ENCODE assay signal across 15 cellular contexts in genomic region chr3:126990890-126991289, GRCh38. TPM values are rescaled to one million over a fixed set of nuclear protein-coding genes. Genes with fewer than 3 reads are reported as not detected.
DNase-seq lines count a peak whose midpoint lies in the region; TF ChIP-seq lines count a peak whose summit lies in the region.
"Had no signal": no experiment of that assay in that cellular context is flagged by ENCODE, and none has a peak within 500 bp of the region (broad histone marks: within the 10 kb centered on the region; RNA-seq: fewer than 3 reads in every experiment).

No MANE protein-coding gene starts in this region.

- no peak overlapping the region for H2BK120ac ChIP-seq in trophoblast cell (ENCODE audit: insufficient read depth, low read length, poor library complexity)

- H3K9me3 ChIP-seq in ascending aorta (no peaks in the 10 kb centered on the region), trophoblast cell (ENCODE audit: insufficient read depth, low read depth, low read length) (peaks cover 4% of the 10 kb centered on the region), adrenal gland (replicated peaks in 1 of 3) (no peaks in the 10 kb centered on the region)
- H3K9me3 ChIP-seq: BLaER1 had no signal

- H3K4me2 ChIP-seq in trophoblast cell (ENCODE audit: low read length) = no peak overlapping the region
- H3K4me2 ChIP-seq: BLaER1 had no signal

- H3K27ac ChIP-seq in ascending aorta (peak overlapping the region; percentile 4 to 86), trophoblast cell (ENCODE audit: low read depth, low read length) (no peak overlapping the region), adrenal gland (no peak overlapping the region)
- H3K27ac ChIP-seq: 22Rv1, BLaER1 had no signal

- TF ChIP-seq CTCF in ascending aorta (IDR thresholded peaks at IDR 0.05) (no peak), adrenal gland (IDR thresholded peaks at IDR 0.05) (no peak)

- H3K18ac ChIP-seq in trophoblast cell (ENCODE audit: low read length) = peak overlapping the region; percentile 41

- H2BK5ac ChIP-seq in trophoblast cell (ENCODE audit: low read depth, low read length, poor library complexity) = no peak overlapping the region

- no CpG with 5 or more reads among the region's 5 CpGs for WGBS in trophoblast cell (ENCODE audit: extremely low coverage, insufficient coverage, insufficient read length)
- WGBS in adrenal gland, 4 donors = 86 to 96% (median 92%) methylated on average over 5 of the region's 5 CpGs

- TF ChIP-seq POLR2A in adrenal gland (IDR thresholded peaks at IDR 0.05) = no peak

- no peak overlapping the region for H4K91ac ChIP-seq in trophoblast cell (ENCODE audit: low read depth, low read length)

- H4K12ac ChIP-seq in trophoblast cell (ENCODE audit: low read depth, low read length) = no peak overlapping the region

- H3K36me3 ChIP-seq in ascending aorta (peaks cover 28 to 35% of the 10 kb centered on the region in 2 donors), trophoblast cell (ENCODE audit: control insufficient read depth in 1 of 2, insufficient read depth in 2 of 2, low read length in 2 of 2) (peaks cover 51 to 57% of the 10 kb centered on the region in 2 experiments), adrenal gland (replicated peaks in 1 of 2) (peaks cover 0 to 12% of the 10 kb centered on the region in 2 donors)

- peaks cover 5% of the 10 kb centered on the region for H3K79me2 ChIP-seq in trophoblast cell (ENCODE audit: control insufficient read depth, insufficient read depth, low read length, poor library complexity)

- no peak overlapping the region for H2BK12ac ChIP-seq in trophoblast cell (ENCODE audit: low read length)

- no peak overlapping the region for H2AK5ac ChIP-seq in trophoblast cell (ENCODE audit: low read length)

- no peak overlapping the region for H2AFZ ChIP-seq in trophoblast cell (ENCODE audit: insufficient read depth, low read length, poor library complexity)

- H3K79me1 ChIP-seq in trophoblast cell (ENCODE audit: low read length) = peaks cover 4% of the 10 kb centered on the region

- no peak overlapping the region for H3K14ac ChIP-seq in trophoblast cell (ENCODE audit: low read length)

- H3K4me3 ChIP-seq in ascending aorta (no peak overlapping the region), trophoblast cell (ENCODE audit: low read depth, low read length) (no peak overlapping the region), adrenal gland (no peak overlapping the region)
- H3K4me3 ChIP-seq: BLaER1 had no signal

- H3K4ac ChIP-seq in trophoblast cell (ENCODE audit: low read depth, low read length) = no peak overlapping the region

- H3K23ac ChIP-seq in trophoblast cell (ENCODE audit: low read length) = no peak overlapping the region

- H4K8ac ChIP-seq in trophoblast cell (ENCODE audit: low read depth, low read length) = no peak overlapping the region

- H3K9ac ChIP-seq in trophoblast cell (ENCODE audit: low read length) = no peak overlapping the region
- H3K9ac ChIP-seq: BLaER1 had no signal

- DNase-seq in NCI-H1694 (lab: John Stamatoyannopoulos, UW) (peak; percentile 46), NCI-H1694 treated with DMSO at 0.1 percent for 48 hours (lab: John Stamatoyannopoulos, UW) (no peak), NCI-H2171 (lab: John Stamatoyannopoulos, UW) (peak; percentile 84), ascending aorta (ENCODE audit: low spot score in 2 of 2) (no peak), trophoblast cell (no peak), HuH-7.5 (ENCODE audit: low spot score) (no peak), adrenal gland (no peak)
- no peak for DNase-seq in activated T-cell treated with anti-CD3 and anti-CD28 coated beads, Interleukin-2, amount 50 U/mL, for 1 hour
- DNase-seq: DMS153, H7, NCI-H1417, NCI-H2081, NCI-H446 had no signal

- H3K4me1 ChIP-seq in ascending aorta (peaks cover 37 to 64% of the 10 kb centered on the region in 2 donors), trophoblast cell (ENCODE audit: control insufficient read depth in 1 of 2, insufficient read depth in 2 of 2, low read length in 2 of 2) (peaks cover 0 to 3% of the 10 kb centered on the region in 2 experiments), adrenal gland (replicated peaks in 1 of 2) (peaks cover 0 to 23% of the 10 kb centered on the region in 2 donors)

- no peaks in the 10 kb centered on the region for H3K27me3 ChIP-seq in ascending aorta
- no peaks in the 10 kb centered on the region for H3K27me3 ChIP-seq in trophoblast cell (ENCODE audit: insufficient read depth, low read length)
- H3K27me3 ChIP-seq in adrenal gland = no peaks in the 10 kb centered on the region

- intact Hi-C loops in ascending aorta (cut with DNase I) = no loop called here
- intact Hi-C loops in adrenal gland (cut with DNase I) = loop anchor here in 1 of 2 donors (10.0 kb wide), 1 partner anchor 464 kb away; no protein-coding TSS in a partner anchor

RNA-seq across cellular contexts. Expression of gene PLXNA1, which starts 8.0 kb away (rescaled TPM):
- total RNA-seq in ascending aorta (79.8 TPM), adrenal gland (10 to 100 TPM; 17.9 to 28.4 (median 21.7) TPM)
- polyA plus RNA-seq in trophoblast cell (2013) = 32.2 and 33.7 TPM in 2 replicates
- 10 to 100 TPM; 10.3 to 29.9 (median 15.1) TPM for polyA plus RNA-seq in adrenal gland

Comparison
In these comparisons a context has a peak if more than half of its experiments do, and no peak if none do; other contexts are left out.
1. DNase-seq: peak in NCI-H1694 (single experiment) and NCI-H2171 (single experiment); none in NCI-H1694 treated with DMSO at 0.1 percent for 48 hours (single experiment), ascending aorta (0 of 2), trophoblast cell (0 of 2), HuH-7.5 (single experiment), adrenal gland (0 of 7) and activated T-cell treated with anti-CD3 and anti-CD28 coated beads, Interleukin-2, amount 50 U/mL, for 1 hour (single experiment).
2. H3K27ac ChIP-seq: peak in ascending aorta (2 of 2); none in trophoblast cell (single experiment) and adrenal gland (0 of 5).